In the genomic region with DNA sequence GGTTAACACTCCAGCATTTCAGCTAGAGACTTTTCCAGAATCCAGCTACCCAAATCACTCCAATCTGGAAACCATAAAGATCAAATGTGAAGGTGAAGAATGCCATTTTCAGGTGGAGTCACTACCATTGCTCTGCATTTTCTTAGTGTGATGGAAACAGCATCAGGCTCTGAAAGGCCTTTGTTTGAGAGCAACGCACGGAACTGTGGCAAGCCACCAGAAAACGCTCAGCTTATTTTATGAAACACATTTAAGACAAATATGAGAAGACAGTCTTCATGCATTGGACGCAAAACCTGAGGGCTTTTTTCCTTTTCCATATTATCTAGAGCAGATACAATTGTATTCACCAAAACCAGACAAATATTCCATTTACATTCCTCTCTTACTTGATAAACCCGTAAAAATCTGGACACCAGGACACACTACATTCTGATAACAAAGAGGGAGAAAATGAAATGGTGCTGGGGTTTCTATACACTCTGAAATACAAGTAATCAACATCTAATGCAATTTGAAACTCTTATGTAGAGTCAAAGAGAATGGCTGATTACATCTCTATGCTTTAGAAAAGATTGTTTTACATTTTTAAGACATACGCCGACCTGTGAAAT, we compare ENCODE assay signal across 25 cellular contexts.
A peak's percentile ranks its signal among the peaks of the same experiment; 100 is the strongest.
DNase-seq lines count a peak whose midpoint lies in the region; ATAC-seq and TF ChIP-seq lines count a peak whose summit lies in the region.
"Had no signal": no experiment of that assay in that cellular context is flagged by ENCODE, and none has a peak within 500 bp of the region (broad histone marks: within the 10 kb centered on the region; RNA-seq: fewer than 3 reads in every experiment).

No MANE protein-coding gene starts in this region.

- H3K9ac ChIP-seq in SK-N-SH (no peak overlapping the region), endodermal cell (ENCODE audit: extremely low read depth, low read length, poor library complexity, severe bottlenecking) (no peak overlapping the region)
- H3K9ac ChIP-seq: KMS-11 had no signal

- H3K4me1 Mint-ChIP-seq in endodermal cell (peaks cover 64% of the 10 kb centered on the region), mesothelial cell of epicardium (peaks cover 78% of the 10 kb centered on the region)
- H3K4me1 Mint-ChIP-seq: CD8-positive, alpha-beta memory T cell; memory B cell had no signal

- no peaks in the 10 kb centered on the region for H4K20me1 ChIP-seq in SK-N-SH (ENCODE audit: insufficient read depth)

- H3K9me3 Mint-ChIP-seq in endodermal cell (no peaks in the 10 kb centered on the region), mesothelial cell of epicardium (peaks cover 6% of the 10 kb centered on the region)
- H3K9me3 Mint-ChIP-seq: CD8-positive, alpha-beta memory T cell; memory B cell; naive thymus-derived CD4-positive, alpha-beta T cell; stimulated activated naive B cell treated with anti-CD40 and anti-IgM and Interleukin-4, amounts not matched to agents 10 μg/mL and 1 μg/mL and 100 μg/mL, for 72 hours had no signal

- H3K4me1 ChIP-seq in SK-N-SH (ENCODE audit: control insufficient read depth in 1 of 2, insufficient read depth in 2 of 2, low read depth in 1 of 2, low read length in 1 of 2) (peaks cover 9 to 46% of the 10 kb centered on the region in 2 experiments), endodermal cell (ENCODE audit: control insufficient read depth, insufficient read depth, low read length) (peaks cover 28% of the 10 kb centered on the region), testis (peaks cover 16% of the 10 kb centered on the region), upper lobe of left lung (peaks cover 0 to 17% (median 6%) of the 10 kb centered on the region in 4 donors)

- H3K4me2 ChIP-seq in SK-N-SH = no peak overlapping the region
- H3K4me2 ChIP-seq: KMS-11 had no signal

- H3K9me2 ChIP-seq in SK-N-SH = no peaks in the 10 kb centered on the region

- WGBS in SK-N-SH (ENCODE audit: low lambda C conversion rate) = 77% methylated on average over 7 of the region's 7 CpGs
- WGBS in endodermal cell (ENCODE audit: insufficient coverage in 1 of 2, insufficient read length in 1 of 2), 2 experiments = 87 to 92% methylated on average over 3 to 7 of the region's 7 CpGs
- 64 to 70% methylated on average over 7 of the region's 7 CpGs for WGBS in testis, 2 donors
- 82 to 88% methylated on average over 7 of the region's 7 CpGs for WGBS in upper lobe of left lung, 2 donors

- no peaks in the 10 kb centered on the region for H3K27me3 ChIP-seq in SK-N-SH (ENCODE audit: insufficient read depth)
- H3K27me3 ChIP-seq in endodermal cell (ENCODE audit: control insufficient read depth, insufficient read depth, low read length, poor library complexity, severe bottlenecking) = no peaks in the 10 kb centered on the region
- no peaks in the 10 kb centered on the region for H3K27me3 ChIP-seq in testis
- no peaks in the 10 kb centered on the region for H3K27me3 ChIP-seq in upper lobe of left lung

- H3K4me3 ChIP-seq in SK-N-SH (ENCODE audit: low read depth in 2 of 2, low read length in 1 of 2) (no peak overlapping the region), endodermal cell (ENCODE audit: low read length) (no peak overlapping the region), testis (no peak overlapping the region), upper lobe of left lung (no peak overlapping the region)

- TF ChIP-seq POLR2A in testis (IDR thresholded peaks at IDR 0.05) (no peak), upper lobe of left lung (IDR thresholded peaks at IDR 0.05) (no peak)

- H3K79me2 ChIP-seq in SK-N-SH (ENCODE audit: insufficient read depth) = peaks cover 57% of the 10 kb centered on the region

- no peaks in the 10 kb centered on the region for H3K36me3 Mint-ChIP-seq in endodermal cell (ENCODE audit: low read depth)
- peaks cover 15% of the 10 kb centered on the region for H3K36me3 Mint-ChIP-seq in mesothelial cell of epicardium
- H3K36me3 Mint-ChIP-seq: memory B cell; stimulated activated naive B cell treated with anti-CD40 and anti-IgM and Interleukin-4, amounts not matched to agents 10 μg/mL and 1 μg/mL and 100 μg/mL, for 72 hours had no signal

- intact Hi-C loops in testis (cut with DNase I; ENCODE audit: low total_unique reads) = no loop called here

- TF ChIP-seq EP300 in SK-N-SH (IDR thresholded peaks at IDR 0.05; ENCODE audit: borderline replicate concordance in 1 of 2, low read depth in 1 of 2, low read length in 1 of 2) = peak in 1 of 2 experiments; percentile 16; a peak in 1 of 4 replicates
- no peak for TF ChIP-seq EP300 in upper lobe of left lung (IDR thresholded peaks at IDR 0.05)

- TF ChIP-seq RAD21 in SK-N-SH (IDR thresholded peaks at IDR 0.05; ENCODE audit: low read length) = no peak

- H3K27me3 Mint-ChIP-seq in endodermal cell (ENCODE audit: insufficient read depth) (no peaks in the 10 kb centered on the region), mesothelial cell of epicardium (ENCODE audit: low read depth) (no peaks in the 10 kb centered on the region)

- H3K9me3 ChIP-seq in SK-N-SH = no peaks in the 10 kb centered on the region
- H3K9me3 ChIP-seq in endodermal cell (ENCODE audit: control insufficient read depth, low read length) = no peaks in the 10 kb centered on the region
- no peaks in the 10 kb centered on the region for H3K9me3 ChIP-seq in testis
- no peaks in the 10 kb centered on the region for H3K9me3 ChIP-seq in upper lobe of left lung

- no peak overlapping the region for H3K4me3 Mint-ChIP-seq in endodermal cell
- no peak overlapping the region for H3K4me3 Mint-ChIP-seq in mesothelial cell of epicardium
- H3K4me3 Mint-ChIP-seq: activated CD8-positive, alpha-beta T cell treated with anti-CD3 and anti-CD28 coated beads, Interleukin-2, amount 10 ng/mL, durations not matched to agents 7 days and 5 days; CD8-positive, alpha-beta memory T cell; memory B cell; naive thymus-derived CD4-positive, alpha-beta T cell; stimulated activated naive B cell treated with anti-CD40 and anti-IgM and Interleukin-4, amounts not matched to agents 10 μg/mL and 1 μg/mL and 100 μg/mL, for 72 hours had no signal

- CTCF ChIA-PET in SK-N-SH (lab: Yijun Ruan, JAX) = no interaction called here

- TF ChIP-seq CTCF in SK-N-SH (IDR thresholded peaks at IDR 0.05) = no peak
- no peak for TF ChIP-seq CTCF in endodermal cell (conservative IDR thresholded peaks at IDR 0.05)
- no peak for TF ChIP-seq CTCF in mesothelial cell of epicardium (IDR thresholded peaks at IDR 0.05; ENCODE audit: unreplicated experiment)
- TF ChIP-seq CTCF in testis (IDR thresholded peaks at IDR 0.05) = no peak
- no peak for TF ChIP-seq CTCF in upper lobe of left lung (IDR thresholded peaks at IDR 0.05)

- peaks cover 0 to 52% of the 10 kb centered on the region in 2 experiments for H3K36me3 ChIP-seq in SK-N-SH (replicated peaks in 1 of 2; ENCODE audit: control insufficient read depth in 1 of 2, insufficient read depth in 2 of 2, low read length in 1 of 2)
- peaks cover 29% of the 10 kb centered on the region for H3K36me3 ChIP-seq in endodermal cell (ENCODE audit: control insufficient read depth, insufficient read depth, low read length)
- H3K36me3 ChIP-seq in testis (ENCODE audit: low read depth, missing control alignments) = no peaks in the 10 kb centered on the region
- H3K36me3 ChIP-seq in upper lobe of left lung = peaks cover 0 to 10% (median 0%) of the 10 kb centered on the region in 4 donors

- DNase-seq in SK-N-SH (peak; percentile 21), endodermal cell (no peak), mesothelial cell of epicardium (ENCODE audit: low spot score in 2 of 2, unreplicated experiment in 2 of 2) (no peak), testis (peak; percentile 28), cerebellar cortex (ENCODE audit: low spot score) (no peak), upper lobe of left lung (no peak)
- DNase-seq: activated CD8-positive, alpha-beta T cell treated with anti-CD3 and anti-CD28 coated beads, Interleukin-2, amount 10 ng/mL, durations not matched to agents 7 days and 5 days; activated naive CD4-positive, alpha-beta T cell treated with Interleukin-2 at 50 U/mL for 16 hours; activated T-cell treated with anti-CD3 and anti-CD28 coated beads, Interleukin-2, amount 50 U/mL, for 1 hour; AML-193; CD8-positive, alpha-beta memory T cell; cerebellar nuclear complex; naive thymus-derived CD4-positive, alpha-beta T cell; NCI-H1694; NCI-H2171; NCI-H524 treated with DMSO at 0.1 percent for 48 hours; posterior cingulate gyrus; small intestine; stimulated activated naive B cell treated with anti-CD40 and anti-IgM and Interleukin-4, amounts not matched to agents 10 μg/mL and 1 μg/mL and 100 μg/mL, for 72 hours; SW 1271 had no signal

- POLR2A ChIA-PET in SK-N-SH (lab: Yijun Ruan, JAX) = no interaction called here

- H3K27ac ChIP-seq in SK-N-SH (ENCODE audit: low read depth in 2 of 2, low read length in 1 of 2) (peak overlapping the region; percentile 76 to 92), endodermal cell (ENCODE audit: low read depth, low read length) (peak overlapping the region; percentile 27), testis (peak overlapping the region in 1 of 2 donors; percentile 4), upper lobe of left lung (peak overlapping the region in 1 of 4 donors; percentile 29)
- H3K27ac ChIP-seq: 22Rv1, KMS-11 had no signal

- no peak overlapping the region for H2AFZ ChIP-seq in SK-N-SH (ENCODE audit: low read depth)

- no peak for ATAC-seq in SK-N-SH treated with all-trans-retinoic acid at 6 μM for 48 hours
- no peak for ATAC-seq in activated CD4-positive, CD25-positive, alpha-beta regulatory T cell treated with anti-CD3 and anti-CD28 coated beads, Interleukin-2, amount 50 U/mL, for 24 hours
- ATAC-seq in upper lobe of left lung (ENCODE audit: low FRiP score in 2 of 2) = no peak
- ATAC-seq: activated CD8-positive, alpha-beta T cell treated with anti-CD3 and anti-CD28 coated beads, Interleukin-2, amount 10 ng/mL, durations not matched to agents 7 days and 5 days; naive thymus-derived CD4-positive, alpha-beta T cell; stimulated activated naive B cell treated with anti-CD40 and anti-IgM and Interleukin-4, amounts not matched to agents 10 μg/mL and 1 μg/mL and 100 μg/mL, for 72 hours had no signal

- peak overlapping the region; percentile 19 for H3K27ac Mint-ChIP-seq in endodermal cell
- peak overlapping the region; percentile 90 for H3K27ac Mint-ChIP-seq in mesothelial cell of epicardium
- H3K27ac Mint-ChIP-seq: activated CD8-positive, alpha-beta T cell treated with anti-CD3 and anti-CD28 coated beads, Interleukin-2, amount 10 ng/mL, durations not matched to agents 7 days and 5 days; memory B cell; naive thymus-derived CD4-positive, alpha-beta T cell; stimulated activated naive B cell treated with anti-CD40 and anti-IgM and Interleukin-4, amounts not matched to agents 10 μg/mL and 1 μg/mL and 100 μg/mL, for 72 hours had no signal

- H3F3A ChIP-seq in SK-N-SH (replicated peaks; ENCODE audit: insufficient read depth) = peaks cover 32% of the 10 kb centered on the region

TF ChIP-seq in SK-N-SH, 30 proteins besides CTCF, POLR2A, EP300 and RAD21 (continues in another document):
- peak; percentile 27; the same call in 1 of the 2 replicates for TF ChIP-seq GATA2 (CRISPR knock-in tag; IDR thresholded peaks at IDR 0.05)
- TF ChIP-seq TCF12 (IDR thresholded peaks at IDR 0.05) = peak; percentile 32; the same call in 1 of the 2 replicates
- no peak for TF ChIP-seq JUND (IDR thresholded peaks at IDR 0.05)

TF ChIP-seq in SK-N-SH treated with all-trans-retinoic acid at 6 μM for 48 hours, 23 proteins besides CTCF, POLR2A, EP300 and RAD21 (continues in another document):
- TF ChIP-seq ZNF565 (CRISPR knock-in tag; conservative IDR thresholded peaks at IDR 0.05; ENCODE audit: low read depth) (no peak), GLIS3 (CRISPR knock-in tag; IDR thresholded peaks at IDR 0.05) (no peak), CSDC2 (CRISPR knock-in tag; IDR thresholded peaks at IDR 0.05) (no peak)

Comparison
In these comparisons a context has a peak if more than half of its experiments do, and no peak if none do; other contexts are left out.
1. DNase-seq: peak in SK-N-SH (single experiment) and testis (single experiment); none in endodermal cell (single experiment), mesothelial cell of epicardium (0 of 2), cerebellar cortex (single experiment) and upper lobe of left lung (0 of 2).